Comparison of ENCODE assay signal across 1 cellular context in the genomic region with DNA sequence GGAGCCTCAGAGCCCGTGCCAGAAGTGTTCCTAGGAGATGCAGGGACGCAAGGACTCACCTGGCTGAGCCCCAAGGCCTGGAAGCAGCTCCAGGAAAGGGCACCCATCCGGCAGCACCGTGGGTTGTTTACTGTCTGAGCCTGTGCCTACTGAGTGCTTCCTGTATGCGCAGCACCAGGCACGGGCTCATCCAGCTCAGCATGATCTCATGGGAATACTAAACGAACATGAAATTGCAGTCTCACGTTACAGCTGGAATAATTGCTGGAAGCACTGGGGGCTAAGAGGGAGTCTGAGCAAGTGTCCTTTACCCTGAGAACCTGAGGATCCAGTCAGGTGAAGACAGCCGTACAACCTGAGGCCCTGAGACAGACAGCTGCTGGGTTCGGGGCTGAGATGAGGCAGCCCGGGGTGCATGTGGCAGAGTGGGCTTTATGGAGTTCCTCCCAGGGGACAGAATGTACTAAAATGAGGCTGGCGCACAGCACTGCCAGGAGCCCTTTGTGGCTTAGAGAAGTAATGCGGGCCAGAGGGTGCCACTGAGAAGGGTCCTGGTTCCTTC.
TF ChIP-seq lines count a peak whose summit lies in the region.

No MANE protein-coding gene starts in this region.

TF ChIP-seq in endothelial cell of umbilical vein, 7 proteins besides CTCF, POLR2A, EP300 and RAD21 (continued from another document):
- TF ChIP-seq EZH2 (IDR thresholded peaks at IDR 0.05; ENCODE audit: borderline replicate concordance, low read depth, low read length, severe bottlenecking) (no peak), FOS (IDR thresholded peaks at IDR 0.05; ENCODE audit: borderline replicate concordance, insufficient read depth, low read length) (no peak), JUN (IDR thresholded peaks at IDR 0.05; ENCODE audit: borderline replicate concordance, insufficient read depth, insufficient read length, low read depth) (no peak)
- TF ChIP-seq, protein P1, sequence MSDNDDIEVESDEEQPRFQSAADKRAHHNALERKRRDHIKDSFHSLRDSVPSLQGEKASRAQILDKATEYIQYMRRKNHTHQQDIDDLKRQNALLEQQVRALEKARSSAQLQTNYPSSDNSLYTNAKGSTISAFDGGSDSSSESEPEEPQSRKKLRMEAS (IDR thresholded peaks at IDR 0.05; ENCODE audit: insufficient read depth, insufficient read length), result no peak
